ENCODE assay signal across 8 cellular contexts in genomic region chr15:64460737-64461576, GRCh38. TPM values are rescaled to one million over a fixed set of nuclear protein-coding genes. Genes with fewer than 3 reads are reported as not detected.
DNase-seq lines count a peak whose midpoint lies in the region; ATAC-seq and TF ChIP-seq lines count a peak whose summit lies in the region.

No MANE protein-coding gene starts in this region.

- peak overlapping the region; percentile 77 for H4K8ac ChIP-seq in mesendoderm (ENCODE audit: low read depth, low read length)

- no peaks in the 10 kb centered on the region for H3K36me3 ChIP-seq in CD8-positive, alpha-beta memory T cell (ENCODE audit: insufficient read depth, low read length)
- H3K36me3 ChIP-seq in GM23338 (ENCODE audit: insufficient read depth) (no peaks in the 10 kb centered on the region), endodermal cell (ENCODE audit: control insufficient read depth, insufficient read depth, low read length) (peaks cover 15% of the 10 kb centered on the region), mesendoderm (ENCODE audit: control insufficient read depth, insufficient read depth, low read length) (no peaks in the 10 kb centered on the region)

- H3K79me2 ChIP-seq in GM23338 (replicated peaks; ENCODE audit: insufficient read depth) = peaks cover 48% of the 10 kb centered on the region
- H3K79me2 ChIP-seq in mesendoderm (ENCODE audit: control insufficient read depth, insufficient read depth, low read length) = peaks cover 41% of the 10 kb centered on the region

- H2BK120ac ChIP-seq in mesendoderm (ENCODE audit: low read depth, low read length) = peak overlapping the region; percentile 100

- peak overlapping the region; percentile 75 for H2BK5ac ChIP-seq in mesendoderm (ENCODE audit: low read length)

- H2AK5ac ChIP-seq in mesendoderm (ENCODE audit: low read length) = peak overlapping the region; percentile 54

- H3K27ac ChIP-seq in CD8-positive, alpha-beta memory T cell (ENCODE audit: low read depth, low read length) = peak overlapping the region; percentile 49
- H3K27ac ChIP-seq in GM23338 (ENCODE audit: low read depth) (peak overlapping the region; percentile 95), endodermal cell (ENCODE audit: low read depth, low read length) (peak overlapping the region; percentile 84), mesendoderm (ENCODE audit: low read depth, low read length) (peak overlapping the region; percentile 79)

- no peaks in the 10 kb centered on the region for H3K9me3 ChIP-seq in CD8-positive, alpha-beta memory T cell (ENCODE audit: low read length)
- H3K9me3 ChIP-seq in endodermal cell (ENCODE audit: control insufficient read depth, low read length) = no peaks in the 10 kb centered on the region

- POLR2A ChIA-PET in CD8-positive, alpha-beta memory T cell (lab: Charles Lee) = interaction anchor here (0.6 to 1.8 kb wide), 6 partner anchors 16 to 191 kb away, joined by 3 to 6 read pairs (median 4); partner anchors contain the start of gene TRIP4

- peak overlapping the region; percentile 46 for H2BK15ac ChIP-seq in mesendoderm (replicated peaks; ENCODE audit: low read depth)

- H3K27me3 ChIP-seq in CD8-positive, alpha-beta memory T cell (ENCODE audit: insufficient read depth, low read length, poor library complexity, severe bottlenecking) = no peaks in the 10 kb centered on the region
- H3K27me3 ChIP-seq in GM23338 (ENCODE audit: insufficient read depth) (no peaks in the 10 kb centered on the region), endodermal cell (ENCODE audit: control insufficient read depth, insufficient read depth, low read length, poor library complexity, severe bottlenecking) (no peaks in the 10 kb centered on the region), mesendoderm (ENCODE audit: insufficient read depth, low read length, poor library complexity) (no peaks in the 10 kb centered on the region)

- peaks cover 0 to 21% (median 6%) of the 10 kb centered on the region in 3 donors for H3K36me3 Mint-ChIP-seq in CD8-positive, alpha-beta memory T cell
- no peaks in the 10 kb centered on the region; the same call in none of the 3 replicates for H3K36me3 Mint-ChIP-seq in GM23338 (ENCODE audit: low read depth)
- peaks cover 12% of the 10 kb centered on the region for H3K36me3 Mint-ChIP-seq in endodermal cell (ENCODE audit: low read depth)
- H3K36me3 Mint-ChIP-seq in stimulated activated naive B cell treated with anti-CD40 and anti-IgM and Interleukin-4, amounts not matched to agents 10 μg/mL and 1 μg/mL and 100 μg/mL, for 72 hours = peaks cover 1 to 12% of the 10 kb centered on the region in 2 donors

- peak overlapping the region; percentile 54 for H3K23ac ChIP-seq in mesendoderm (ENCODE audit: low read length)

- peak overlapping the region; percentile 100 for H3K18ac ChIP-seq in mesendoderm (ENCODE audit: low read length)

- peak in 4 of 5 donors; percentile 11 to 55 (median 36) for DNase-seq in CD8-positive, alpha-beta memory T cell
- peak; percentile 65 for DNase-seq in GM23338 (ENCODE audit: low spot score)
- peak; percentile 93 for DNase-seq in NCI-H69 (lab: John Stamatoyannopoulos, UW)
- peak; percentile 6 to 7 for DNase-seq in activated CD8-positive, alpha-beta memory T cell treated with anti-CD3 and anti-CD28 coated beads for 4 hours (ENCODE audit: low read depth in 2 of 2)
- DNase-seq in endodermal cell = peak; percentile 76
- peak; percentile 88 for DNase-seq in mesendoderm
- no peak for DNase-seq in stimulated activated naive B cell treated with anti-CD40 and anti-IgM and Interleukin-4, amounts not matched to agents 10 μg/mL and 1 μg/mL and 100 μg/mL, for 72 hours

- H3K9me3 Mint-ChIP-seq in CD8-positive, alpha-beta memory T cell = no peaks in the 10 kb centered on the region
- H3K9me3 Mint-ChIP-seq in GM23338 (no peaks in the 10 kb centered on the region), endodermal cell (no peaks in the 10 kb centered on the region)
- no peaks in the 10 kb centered on the region for H3K9me3 Mint-ChIP-seq in stimulated activated naive B cell treated with anti-CD40 and anti-IgM and Interleukin-4, amounts not matched to agents 10 μg/mL and 1 μg/mL and 100 μg/mL, for 72 hours

- WGBS in endodermal cell (ENCODE audit: insufficient coverage in 1 of 2, insufficient read length in 1 of 2), 2 experiments = 0 to 1% methylated on average over 3 to 34 of the region's 54 CpGs
- no CpG with 5 or more reads among the region's 54 CpGs for WGBS in mesendoderm (ENCODE audit: extremely low coverage, insufficient coverage, low lambda C conversion rate)

- H3K9ac ChIP-seq in endodermal cell (ENCODE audit: extremely low read depth, low read length, poor library complexity, severe bottlenecking) = peak overlapping the region; percentile 66
- H3K9ac ChIP-seq in mesendoderm (ENCODE audit: low read length) = peak overlapping the region; percentile 89

- TF ChIP-seq CTCF in GM23338 (conservative IDR thresholded peaks at IDR 0.05; ENCODE audit: low read depth in 2 of 2) = no peak
- no peak for TF ChIP-seq CTCF in endodermal cell (conservative IDR thresholded peaks at IDR 0.05)

- no peaks in the 10 kb centered on the region for H3K9me2 ChIP-seq in GM23338 (ENCODE audit: insufficient read depth)

- peak overlapping the region; percentile 84 to 97 (median 93) for H3K4me3 Mint-ChIP-seq in CD8-positive, alpha-beta memory T cell
- H3K4me3 Mint-ChIP-seq in GM23338 (peak overlapping the region; percentile 88), endodermal cell (peak overlapping the region; percentile 78)
- H3K4me3 Mint-ChIP-seq in stimulated activated naive B cell treated with anti-CD40 and anti-IgM and Interleukin-4, amounts not matched to agents 10 μg/mL and 1 μg/mL and 100 μg/mL, for 72 hours = peak overlapping the region; percentile 93 to 94

- ATAC-seq in GM23338 (peak; percentile 63), HG03097 (IDR thresholded peaks at IDR 0.05; ENCODE audit: low FRiP score, unreplicated experiment) (no peak)
- peak; percentile 31 to 41 for ATAC-seq in stimulated activated naive B cell treated with anti-CD40 and anti-IgM and Interleukin-4, amounts not matched to agents 10 μg/mL and 1 μg/mL and 100 μg/mL, for 72 hours (replicated peaks)

- H3K27me3 Mint-ChIP-seq in CD8-positive, alpha-beta memory T cell = no peaks in the 10 kb centered on the region
- H3K27me3 Mint-ChIP-seq in GM23338 (ENCODE audit: insufficient read depth, low read depth, poor library complexity) = peaks cover 2% of the 10 kb centered on the region
- no peaks in the 10 kb centered on the region for H3K27me3 Mint-ChIP-seq in endodermal cell (ENCODE audit: insufficient read depth)
- no peaks in the 10 kb centered on the region for H3K27me3 Mint-ChIP-seq in stimulated activated naive B cell treated with anti-CD40 and anti-IgM and Interleukin-4, amounts not matched to agents 10 μg/mL and 1 μg/mL and 100 μg/mL, for 72 hours

- peak overlapping the region; percentile 62 for H3K4me3 ChIP-seq in CD8-positive, alpha-beta memory T cell (ENCODE audit: low read length)
- H3K4me3 ChIP-seq in GM23338 (peak overlapping the region; percentile 84), endodermal cell (ENCODE audit: low read length) (peak overlapping the region; percentile 90), mesendoderm (ENCODE audit: low read length) (peak overlapping the region; percentile 85)

- peaks cover 69% of the 10 kb centered on the region for H3K4me1 ChIP-seq in CD8-positive, alpha-beta memory T cell (ENCODE audit: insufficient read depth, low read length)
- H3K4me1 ChIP-seq in GM23338 (ENCODE audit: insufficient read depth) = peaks cover 47% of the 10 kb centered on the region
- H3K4me1 ChIP-seq in endodermal cell (ENCODE audit: control insufficient read depth, insufficient read depth, low read length) = peaks cover 21% of the 10 kb centered on the region
- peaks cover 5% of the 10 kb centered on the region for H3K4me1 ChIP-seq in mesendoderm (ENCODE audit: control insufficient read depth, low read depth, low read length)

- peak overlapping the region; percentile 94 for H3K4ac ChIP-seq in mesendoderm (ENCODE audit: low read depth, low read length)

- H3K56ac ChIP-seq in mesendoderm (ENCODE audit: low read length) = peak overlapping the region; percentile 98

- peaks cover 9% of the 10 kb centered on the region; the same call in 1 of the 2 replicates for H3F3A ChIP-seq in GM23338 (replicated peaks; ENCODE audit: low read depth)

- no peak overlapping the region for H2AFZ ChIP-seq in GM23338

- H4K20me1 ChIP-seq in GM23338 (replicated peaks; ENCODE audit: insufficient read depth) = peaks cover 34% of the 10 kb centered on the region

- peaks cover 51 to 85% (median 63%) of the 10 kb centered on the region in 3 donors for H3K4me1 Mint-ChIP-seq in CD8-positive, alpha-beta memory T cell
- H3K4me1 Mint-ChIP-seq in GM23338 (peaks cover 48% of the 10 kb centered on the region), endodermal cell (peaks cover 52% of the 10 kb centered on the region)
- peaks cover 39 to 58% of the 10 kb centered on the region in 2 donors for H3K4me1 Mint-ChIP-seq in stimulated activated naive B cell treated with anti-CD40 and anti-IgM and Interleukin-4, amounts not matched to agents 10 μg/mL and 1 μg/mL and 100 μg/mL, for 72 hours

- peak overlapping the region; percentile 78 to 95 (median 88) for H3K27ac Mint-ChIP-seq in CD8-positive, alpha-beta memory T cell
- H3K27ac Mint-ChIP-seq in GM23338 (peak overlapping the region; percentile 92), endodermal cell (peak overlapping the region; percentile 94)
- peak overlapping the region; percentile 90 for H3K27ac Mint-ChIP-seq in stimulated activated naive B cell treated with anti-CD40 and anti-IgM and Interleukin-4, amounts not matched to agents 10 μg/mL and 1 μg/mL and 100 μg/mL, for 72 hours

- H3K4me2 ChIP-seq in GM23338 (peak overlapping the region; percentile 91), mesendoderm (ENCODE audit: low read length) (peak overlapping the region; percentile 82)

- peak overlapping the region; percentile 90 for H4K5ac ChIP-seq in mesendoderm (ENCODE audit: low read length)

- CTCF ChIA-PET in CD8-positive, alpha-beta memory T cell (lab: Charles Lee) = interaction anchor here (0.9 to 1.8 kb wide), 5 partner anchors 11 to 73 kb away, joined by 3 to 5 read pairs (median 3); partner anchors contain the start of gene TRIP4

- peaks cover 7% of the 10 kb centered on the region for H3K79me1 ChIP-seq in mesendoderm (ENCODE audit: low read length)

RNA-seq across cellular contexts. Expression of gene ZNF609, which starts 0.6 kb away (rescaled TPM):
- 10 to 100 TPM; 38.0 to 38.9 TPM for total RNA-seq in CD8-positive, alpha-beta memory T cell
- 10.7 TPM for polyA plus RNA-seq in CD8-positive, alpha-beta memory T cell
- total RNA-seq in GM23338 (2014; rRNA removed; shearing (Covaris generic)) = 34.2 and 40.2 TPM in 2 replicates
- polyA plus RNA-seq in GM23338 (2016; fragmentation: Nextera tagmentation; extraction: Ambion mirVana) = 26.4 and 29.6 TPM in 2 replicates
- 10 to 100 TPM; 52.3 to 54.8 TPM for total RNA-seq in endodermal cell
- polyA plus RNA-seq in endodermal cell (2013, experiment 1 of 2) = 35.4 TPM
- 33.2 TPM for polyA plus RNA-seq in endodermal cell (2013, experiment 2 of 2)
- polyA plus RNA-seq in mesendoderm (2013, experiment 1 of 2) = 22.4 TPM
- 23.3 TPM for polyA plus RNA-seq in mesendoderm (2013, experiment 2 of 2)
